In the genomic region with DNA sequence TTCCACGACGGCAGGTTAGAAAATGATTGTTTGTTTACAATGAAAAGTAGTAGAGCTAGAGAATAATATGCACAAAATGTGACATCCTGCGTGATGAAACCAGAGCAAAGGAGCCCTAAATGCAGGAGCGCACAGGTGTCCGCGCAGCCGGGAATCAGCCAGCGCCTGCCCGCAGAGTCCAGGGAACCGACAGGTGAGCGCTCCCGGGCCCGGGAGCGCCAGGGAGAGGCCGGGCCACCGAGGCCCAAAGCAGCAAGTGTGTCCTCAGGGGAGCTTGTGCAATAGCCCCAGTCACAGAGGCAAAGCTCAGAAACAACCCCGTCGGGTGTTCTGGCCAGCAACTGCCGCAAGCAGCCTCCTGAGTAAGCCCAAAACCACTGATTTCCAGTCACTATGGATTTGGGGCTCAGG, we compare ENCODE assay signal across 8 cellular contexts. TPM values are rescaled to one million over a fixed set of nuclear protein-coding genes. Genes with fewer than 3 reads are reported as not detected.
DNase-seq lines count a peak whose midpoint lies in the region; ATAC-seq, FAIRE-seq and TF ChIP-seq lines count a peak whose summit lies in the region.

No MANE protein-coding gene starts in this region.

- DNase-seq in AG20443 (ENCODE audit: low spot score) (peak; percentile 43), bronchial epithelial cell (ENCODE audit: low read depth) (no peak), NCI-H2029 (lab: John Stamatoyannopoulos, UW) (no peak), medulla oblongata (ENCODE audit: extremely low spot score) (no peak), DMS153 (lab: John Stamatoyannopoulos, UW) (no peak)

- 20% methylated on average over 19 of the region's 19 CpGs for WGBS in HUES64

- no peak for ATAC-seq in GM18511 (IDR thresholded peaks at IDR 0.05; ENCODE audit: unreplicated experiment)

- H3K36me3 ChIP-seq in HUES64 (ENCODE audit: insufficient read depth, low read length) (peaks cover 25% of the 10 kb centered on the region), bronchial epithelial cell (ENCODE audit: control insufficient read depth, insufficient read depth, low read length) (peaks cover 26% of the 10 kb centered on the region), mucosa of stomach (ENCODE audit: control insufficient read depth, insufficient read depth, low read length) (peaks cover 20% of the 10 kb centered on the region)

- H3K27ac ChIP-seq in HUES64 (ENCODE audit: low read depth, low read length) = 0 out of 2 replicates have a peak overlapping the region, but pooled peaks have one; percentile 72

- H3K4me1 ChIP-seq in HUES64 (ENCODE audit: insufficient read depth, low read length) (peaks cover 7% of the 10 kb centered on the region), mucosa of stomach (ENCODE audit: control insufficient read depth, insufficient read depth, low read length) (peaks cover 37% of the 10 kb centered on the region)

- H3K4me3 ChIP-seq in HUES64 (ENCODE audit: low read length) = peak overlapping the region; percentile 72
- peak overlapping the region; percentile 95 for H3K4me3 ChIP-seq in bronchial epithelial cell (ENCODE audit: low read depth, low read length)
- H3K4me3 ChIP-seq in mucosa of stomach (ENCODE audit: low read length) = peak overlapping the region; percentile 60

- no peak for TF ChIP-seq CTCF in bronchial epithelial cell (IDR thresholded peaks at IDR 0.05; ENCODE audit: insufficient read depth, low read length, severe bottlenecking)

- H3K9ac ChIP-seq in HUES64 (ENCODE audit: low read depth, low read length) (peak overlapping the region; percentile 63; the same call in 1 of the 2 replicates), mucosa of stomach (ENCODE audit: low read length) (peak overlapping the region; percentile 73)

- H3K9me3 ChIP-seq in HUES64 (ENCODE audit: insufficient read depth, low read depth, low read length) (no peaks in the 10 kb centered on the region), mucosa of stomach (ENCODE audit: control insufficient read depth, low read length) (no peaks in the 10 kb centered on the region)

- FAIRE-seq in bronchial epithelial cell (lab: Jason Lieb, UNC) = no peak

- peaks cover 13% of the 10 kb centered on the region for H3K27me3 ChIP-seq in HUES64 (ENCODE audit: insufficient read depth, low read length)
- H3K27me3 ChIP-seq in bronchial epithelial cell (ENCODE audit: control insufficient read depth, insufficient read depth, low read length) = no peaks in the 10 kb centered on the region
- no peaks in the 10 kb centered on the region for H3K27me3 ChIP-seq in mucosa of stomach (ENCODE audit: control insufficient read depth, insufficient read depth, low read length)

RNA-seq across cellular contexts. Expression of gene GALE, which starts 0.8 kb away (rescaled TPM):
- 17.7 TPM for polyA plus RNA-seq in HUES64 (2013, experiment 1 of 2)
- 20.5 TPM for polyA plus RNA-seq in HUES64 (2013, experiment 2 of 2)
- 108 and 130 TPM in 2 replicates for total RNA-seq in bronchial epithelial cell

RNA-seq across cellular contexts. Expression of gene LYPLA2, which starts 10.4 kb away (rescaled TPM):
- polyA plus RNA-seq in HUES64 (2013, experiment 1 of 2) = 94.8 TPM
- 86.7 TPM for polyA plus RNA-seq in HUES64 (2013, experiment 2 of 2)
- 41.9 and 42.6 TPM in 2 replicates for total RNA-seq in bronchial epithelial cell

RNA-seq across cellular contexts. Expression of gene PITHD1, which starts 23.1 kb away (rescaled TPM):
- polyA plus RNA-seq in HUES64 (2013, experiment 1 of 2) = 46.9 TPM
- polyA plus RNA-seq in HUES64 (2013, experiment 2 of 2) = 46.3 TPM
- total RNA-seq in bronchial epithelial cell = 54.2 and 66.1 TPM in 2 replicates

RNA-seq across cellular contexts. Expression of gene HMGCL, which starts 23.9 kb away (rescaled TPM):
- polyA plus RNA-seq in HUES64 (2013, experiment 1 of 2) = 7.2 TPM
- 13.2 TPM for polyA plus RNA-seq in HUES64 (2013, experiment 2 of 2)
- total RNA-seq in bronchial epithelial cell = 46.6 and 69.9 TPM in 2 replicates

RNA-seq across cellular contexts. Expression of gene ELOA, which starts 58.1 kb away (rescaled TPM):
- 36.2 TPM for polyA plus RNA-seq in HUES64 (2013, experiment 1 of 2)
- 30.7 TPM for polyA plus RNA-seq in HUES64 (2013, experiment 2 of 2)
- 16.8 and 19.6 TPM in 2 replicates for total RNA-seq in bronchial epithelial cell
